33 cellular contexts compared by ENCODE assay signal in genomic region chr4:94276204-94276603, GRCh38.
"Had no signal": no experiment of that assay in that cellular context is flagged by ENCODE, and none has a peak within 500 bp of the region (broad histone marks: within the 10 kb centered on the region; RNA-seq: fewer than 3 reads in every experiment).

No MANE protein-coding gene starts in this region.

- H3K4me1 ChIP-seq: adrenal gland, body of pancreas, breast epithelium had no signal

- H3K9me3 ChIP-seq: adrenal gland, body of pancreas, breast epithelium had no signal

- H3K27ac ChIP-seq: adrenal gland, body of pancreas, brain microvascular endothelial cell, breast epithelium, VCaP had no signal

- DNase-seq: activated B cell treated with CpG ODN at 0.5 μM for 24 hours; activated CD4-positive, alpha-beta memory T cell treated with anti-CD3 and anti-CD28 coated beads for 36 hours; activated CD4-positive, alpha-beta T cell treated with anti-CD3 and anti-CD28 coated beads for 4 hours; activated CD4-positive, alpha-beta T cell treated with anti-CD3 and anti-CD28 coated beads, Interleukin-2, amount 10 ng/mL, durations not matched to agents 24 days and 14 days; activated CD4-positive, alpha-beta T cell treated with anti-CD3 and anti-CD28 coated beads, Interleukin-2, amount 50 U/mL, for 1 hour; activated CD4-positive, alpha-beta T cell treated with anti-CD3 and anti-CD28 coated beads, Interleukin-2, amount 50 U/mL, for 4 hours; activated CD4-positive, CD25-positive, alpha-beta regulatory T cell treated with anti-CD3 and anti-CD28 coated beads, Interleukin-2, amount 50 U/mL, for 72 hours; activated CD8-positive, alpha-beta memory T cell treated with anti-CD3 and anti-CD28 coated beads, Interleukin-2, amount 50 U/mL, for 4 hours; activated CD8-positive, alpha-beta T cell treated with anti-CD3 and anti-CD28 coated beads for 36 hours; activated effector memory CD4-positive, alpha-beta T cell treated with anti-CD3 and anti-CD28 coated beads, Interleukin-2, amount 50 U/mL, for 16 hours; activated gamma-delta T cell treated with Interleukin-2 at 50 U/mL for 16 hours; activated naive CD4-positive, alpha-beta T cell; activated naive CD4-positive, alpha-beta T cell treated with anti-CD3 and anti-CD28 coated beads for 36 hours; activated naive CD4-positive, alpha-beta T cell treated with anti-CD3 and anti-CD28 coated beads, Interleukin-2, amount 50 U/mL, for 16 hours; activated naive CD8-positive, alpha-beta T cell treated with anti-CD3 and anti-CD28 coated beads for 36 hours; activated T-cell treated with anti-CD3 and anti-CD28 coated beads for 4 hours; activated T-cell treated with anti-CD3 and anti-CD28 coated beads, Interleukin-2, amount 50 U/mL, for 1 hour; activated T-cell treated with anti-CD3 and anti-CD28 coated beads, Interleukin-2, amount 50 U/mL, for 4 hours; activated T-cell treated with anti-CD3 and anti-CD28 coated beads, Interleukin-2, amount 50 U/mL, for 72 hours; adrenal gland; amniotic stem cell; aorta; body of pancreas; brain microvascular endothelial cell; central memory CD4-positive, alpha-beta T cell; T-helper 2 cell; T-helper 9 cell had no signal

- FAIRE-seq: astrocyte, TTC549 had no signal

- H3K27me3 ChIP-seq: adrenal gland, body of pancreas, brain microvascular endothelial cell, breast epithelium had no signal

- ATAC-seq: activated CD8-positive, alpha-beta T cell treated with anti-CD3 and anti-CD28 coated beads for 36 hours; activated naive CD4-positive, alpha-beta T cell treated with anti-CD3 and anti-CD28 coated beads, Interleukin-2, amount 50 U/mL, for 72 hours; activated T-cell treated with anti-CD3 and anti-CD28 coated beads, Interleukin-2, amount 50 U/mL, for 4 hours; activated T-cell treated with anti-CD3 and anti-CD28 coated beads, Interleukin-2, amount 50 U/mL, for 72 hours; activated T-helper 17 cell treated with anti-CD3 and anti-CD28 coated beads, Interleukin-2, amount 50 U/mL, for 72 hours; body of pancreas had no signal

- H3K4me3 ChIP-seq: adrenal gland, body of pancreas, breast epithelium had no signal
